ENCODE assay signal across 21 cellular contexts in genomic region chrX:154332561-154332960, GRCh38. TPM values are rescaled to one million over a fixed set of nuclear protein-coding genes. Genes with fewer than 3 reads are reported as not detected.
DNase-seq lines count a peak whose midpoint lies in the region; ATAC-seq and TF ChIP-seq lines count a peak whose summit lies in the region.
"Had no signal": no experiment of that assay in that cellular context is flagged by ENCODE, and none has a peak within 500 bp of the region (broad histone marks: within the 10 kb centered on the region; RNA-seq: fewer than 3 reads in every experiment).

No MANE protein-coding gene starts in this region.

- no peaks in the 10 kb centered on the region for H3K27me3 Mint-ChIP-seq in stimulated activated naive CD8-positive, alpha-beta T cell treated with anti-CD3 and anti-CD28 coated beads, Interleukin-15, amount 100 ng/mL, for 72 hours
- no peaks in the 10 kb centered on the region for H3K27me3 Mint-ChIP-seq in stimulated activated naive B cell treated with anti-CD40 and anti-IgM and Interleukin-4, amounts not matched to agents 10 μg/mL and 1 μg/mL and 100 μg/mL, for 72 hours
- H3K27me3 Mint-ChIP-seq: CD4-positive, alpha-beta memory T cell had no signal

- H4K20me1 ChIP-seq in osteoblast (ENCODE audit: insufficient read depth, low read length) = no peaks in the 10 kb centered on the region

- peaks cover 50% of the 10 kb centered on the region for H3K4me1 Mint-ChIP-seq in stimulated activated naive CD8-positive, alpha-beta T cell treated with anti-CD3 and anti-CD28 coated beads, Interleukin-15, amount 100 ng/mL, for 72 hours
- H3K4me1 Mint-ChIP-seq in stimulated activated naive B cell treated with anti-CD40 and anti-IgM and Interleukin-4, amounts not matched to agents 10 μg/mL and 1 μg/mL and 100 μg/mL, for 72 hours = peaks cover 20 to 35% of the 10 kb centered on the region in 2 donors

- H3K4me2 ChIP-seq in osteoblast (ENCODE audit: insufficient read depth, low read length) = no peak overlapping the region

- no peaks in the 10 kb centered on the region for H3K9me3 ChIP-seq in osteoblast (ENCODE audit: low read depth, low read length)

- no peaks in the 10 kb centered on the region for H3K79me2 ChIP-seq in osteoblast (ENCODE audit: insufficient read depth, low read length)

- H3K4me3 Mint-ChIP-seq in stimulated activated naive CD8-positive, alpha-beta T cell treated with anti-CD3 and anti-CD28 coated beads, Interleukin-15, amount 100 ng/mL, for 72 hours = no peak overlapping the region
- no peak overlapping the region for H3K4me3 Mint-ChIP-seq in stimulated activated naive B cell treated with anti-CD40 and anti-IgM and Interleukin-4, amounts not matched to agents 10 μg/mL and 1 μg/mL and 100 μg/mL, for 72 hours
- H3K4me3 Mint-ChIP-seq: CD4-positive, alpha-beta memory T cell had no signal

- H2AFZ ChIP-seq in osteoblast (ENCODE audit: low read length) = no peak overlapping the region
- H2AFZ ChIP-seq: GM23248 had no signal

- H3K4me3 ChIP-seq in osteoblast (ENCODE audit: insufficient read depth, low read length) = no peak overlapping the region
- H3K4me3 ChIP-seq: GM23248 had no signal

- no peaks in the 10 kb centered on the region for H3K27me3 ChIP-seq in osteoblast (ENCODE audit: insufficient read depth, low read length)

- no peaks in the 10 kb centered on the region for H3K9me3 Mint-ChIP-seq in stimulated activated naive CD8-positive, alpha-beta T cell treated with anti-CD3 and anti-CD28 coated beads, Interleukin-15, amount 100 ng/mL, for 72 hours
- no peaks in the 10 kb centered on the region for H3K9me3 Mint-ChIP-seq in stimulated activated naive B cell treated with anti-CD40 and anti-IgM and Interleukin-4, amounts not matched to agents 10 μg/mL and 1 μg/mL and 100 μg/mL, for 72 hours
- H3K9me3 Mint-ChIP-seq: CD4-positive, alpha-beta memory T cell had no signal

- no peak for TF ChIP-seq CTCF in osteoblast (IDR thresholded peaks at IDR 0.05; ENCODE audit: extremely low read depth, low read depth, low read length)

- H3K4me1 ChIP-seq in osteoblast (ENCODE audit: insufficient read depth, low read length) = peaks cover 9% of the 10 kb centered on the region

- H3K36me3 Mint-ChIP-seq in stimulated activated naive B cell treated with anti-CD40 and anti-IgM and Interleukin-4, amounts not matched to agents 10 μg/mL and 1 μg/mL and 100 μg/mL, for 72 hours = peaks cover 0 to 3% of the 10 kb centered on the region in 2 donors
- H3K36me3 Mint-ChIP-seq: CD4-positive, alpha-beta memory T cell had no signal

- no peak for DNase-seq in stimulated activated naive CD8-positive, alpha-beta T cell treated with anti-CD3 and anti-CD28 coated beads, Interleukin-15, amount 100 ng/mL, for 72 hours
- no peak for DNase-seq in stimulated activated naive CD8-positive, alpha-beta T cell treated with anti-CD3 and anti-CD28 coated beads, Interleukin-15, Interleukin-2, amounts not matched to agents 100 U/mL and 50 U/mL, for 24 hours
- peak; percentile 54 for DNase-seq in osteoblast (ENCODE audit: insufficient read length, low spot score, missing footprints)
- no peak for DNase-seq in stimulated activated naive B cell treated with anti-CD40 and anti-IgM and Interleukin-4, amounts not matched to agents 10 μg/mL and 1 μg/mL and 100 μg/mL, for 72 hours
- no peak for DNase-seq in cerebellar nuclear complex (lab: John Stamatoyannopoulos, UW)
- DNase-seq: C1 segment of cervical spinal cord; Calu3; CD4-positive, alpha-beta memory T cell; COR-L47; DMS53; DMS79 treated with DMSO at 0.1 percent for 48 hours; GF-D8; GM23248; H7; HCEC 1CT had no signal

- TF ChIP-seq POLR2A in GM18505 (IDR thresholded peaks at IDR 0.05; ENCODE audit: borderline replicate concordance, extremely low read depth, insufficient read depth, insufficient read length) = no peak

- H3K27ac ChIP-seq in osteoblast (ENCODE audit: low read depth, low read length) = no peak overlapping the region
- H3K27ac ChIP-seq: GM23248 had no signal

- no peaks in the 10 kb centered on the region for H3K36me3 ChIP-seq in osteoblast (ENCODE audit: insufficient read depth, low read length)

- ATAC-seq in stimulated activated naive CD8-positive, alpha-beta T cell treated with anti-CD3 and anti-CD28 coated beads, Interleukin-15, amount 100 ng/mL, for 72 hours = peak; percentile 42
- no peak for ATAC-seq in stimulated activated naive CD8-positive, alpha-beta T cell treated with anti-CD3 and anti-CD28 coated beads, Interleukin-15, Interleukin-2, amounts not matched to agents 100 U/mL and 50 U/mL, for 24 hours
- ATAC-seq in stimulated activated naive B cell treated with anti-CD40 and anti-IgM and Interleukin-4, amounts not matched to agents 10 μg/mL and 1 μg/mL and 100 μg/mL, for 72 hours (replicated peaks) = no peak
- ATAC-seq in GM18505 (IDR thresholded peaks at IDR 0.05; ENCODE audit: unreplicated experiment) = no peak

- no peak overlapping the region for H3K27ac Mint-ChIP-seq in stimulated activated naive CD8-positive, alpha-beta T cell treated with anti-CD3 and anti-CD28 coated beads, Interleukin-15, amount 100 ng/mL, for 72 hours
- peak overlapping the region; percentile 56 for H3K27ac Mint-ChIP-seq in stimulated activated naive B cell treated with anti-CD40 and anti-IgM and Interleukin-4, amounts not matched to agents 10 μg/mL and 1 μg/mL and 100 μg/mL, for 72 hours

RNA-seq across cellular contexts. Expression of gene TKTL1, which starts 37.0 kb away (rescaled TPM):
- total RNA-seq in osteoblast = not detected in 2 replicates
- total RNA-seq: A172, A673, Calu3, G401, GM23248, H1 had no signal

RNA-seq across cellular contexts. Expression of gene TEX28, which starts 37.6 kb away (rescaled TPM):
- total RNA-seq in osteoblast = not detected in 2 replicates
- total RNA-seq: A172; A673; Calu3; CD4-positive, alpha-beta memory T cell; Daoy; G401; GM23248; H1; H7 had no signal

RNA-seq across cellular contexts. Expression of gene FLNA, which starts 41.9 kb away (rescaled TPM):
- 2,632 and 3,431 TPM in 2 replicates for total RNA-seq in osteoblast

RNA-seq across cellular contexts. Expression of gene EMD, which starts 46.5 kb away (rescaled TPM):
- total RNA-seq in osteoblast = 28.0 and 29.7 TPM in 2 replicates
